In the genomic region with DNA sequence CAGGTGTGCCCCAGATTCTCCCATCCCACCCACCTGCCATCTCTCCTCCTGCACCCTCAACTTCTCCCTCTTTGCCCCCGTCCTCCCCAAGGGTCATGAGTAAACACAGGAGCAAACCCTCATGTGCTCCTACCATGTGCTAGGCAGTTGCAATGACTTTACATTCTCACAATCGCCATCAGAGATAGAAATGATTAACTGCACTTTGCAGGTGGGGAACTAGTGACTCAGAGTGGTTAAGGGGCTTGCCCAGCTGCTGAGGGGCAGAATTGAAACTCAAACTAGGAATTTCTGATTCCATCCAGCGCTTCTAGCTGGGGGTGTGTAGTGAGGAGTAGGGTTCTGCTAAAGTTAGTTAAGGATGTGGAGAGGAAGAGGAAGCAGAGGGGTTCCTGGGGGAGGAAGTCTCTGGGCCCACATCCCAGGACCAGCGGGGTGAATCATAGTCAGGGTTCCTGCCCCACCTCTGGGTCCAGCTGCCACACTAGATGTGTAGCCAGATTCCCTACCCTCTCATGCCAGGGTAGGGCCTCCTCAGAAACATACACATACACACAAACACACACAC, we compare ENCODE assay signal across 1 cellular context.
TF ChIP-seq lines count a peak whose summit lies in the region.

No MANE protein-coding gene starts in this region.

TF ChIP-seq in K562, 482 proteins besides CTCF, POLR2A, EP300 and RAD21 (continued from another document):
- TF ChIP-seq TOE1 (IDR thresholded peaks at IDR 0.05; ENCODE audit: borderline replicate concordance) (no peak), TOE1 (CRISPR knock-in tag; IDR thresholded peaks at IDR 0.05; ENCODE audit: borderline replicate concordance, low read depth) (no peak), SPI1 (IDR thresholded peaks at IDR 0.05; ENCODE audit: borderline replicate concordance, low read depth, low read length) (peak; percentile 34; the same call in 1 of the 2 replicates)
